Comparison of ENCODE assay signal across 9 cellular contexts in the genomic region with DNA sequence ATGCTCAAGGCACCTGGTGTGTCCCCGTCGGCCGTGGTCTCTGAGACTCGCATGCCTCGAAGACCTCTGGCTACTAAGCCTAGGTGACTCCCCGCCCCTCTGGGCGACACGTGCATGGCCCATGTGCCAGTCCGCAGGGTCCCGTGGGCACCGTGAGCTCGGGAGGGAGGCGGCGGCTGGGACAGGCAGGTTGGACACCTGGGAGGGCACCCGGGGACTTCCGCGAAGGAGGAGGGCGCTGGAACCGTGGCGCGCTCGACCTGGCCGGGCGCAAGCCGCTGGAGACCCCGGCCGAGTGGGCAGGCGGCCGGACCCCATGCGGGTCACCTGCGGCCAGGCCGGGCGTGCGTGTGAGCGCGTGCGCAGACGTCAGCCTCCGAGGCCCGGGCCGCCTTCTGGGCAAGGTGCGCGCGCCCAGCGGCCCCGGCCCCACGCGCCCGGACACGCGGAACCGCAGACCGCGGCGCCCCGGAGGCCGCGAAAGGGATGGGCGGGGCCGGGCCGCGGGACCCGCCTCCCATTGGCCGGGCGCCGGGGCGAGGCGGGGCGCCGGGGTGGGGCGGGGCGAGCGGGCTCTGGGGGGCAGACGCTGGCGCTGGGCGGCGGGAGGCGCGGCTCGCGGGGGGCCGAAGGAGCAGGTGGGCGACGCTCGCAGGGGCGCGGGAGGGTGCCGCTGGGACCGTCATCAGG. TPM values are rescaled to one million over a fixed set of nuclear protein-coding genes. Genes with fewer than 3 reads are reported as not detected.
DNase-seq lines count a peak whose midpoint lies in the region; ATAC-seq, FAIRE-seq and TF ChIP-seq lines count a peak whose summit lies in the region.
"Had no signal": no experiment of that assay in that cellular context is flagged by ENCODE, and none has a peak within 500 bp of the region (broad histone marks: within the 10 kb centered on the region; RNA-seq: fewer than 3 reads in every experiment).

No MANE protein-coding gene starts in this region.

- no peak for TF ChIP-seq CTCF in dorsolateral prefrontal cortex (IDR thresholded peaks at IDR 0.05 in 54 of 56, conservative IDR thresholded peaks at IDR 0.05 in 2 of 56; ENCODE audit: low read depth in 1 of 56, partially characterized antibody in 56 of 56)
- TF ChIP-seq CTCF in lower lobe of right lung (IDR thresholded peaks at IDR 0.05): no peak

- peak overlapping the region in 48 of 59 donors; percentile 26 to 83 (median 66) for H3K27ac ChIP-seq in dorsolateral prefrontal cortex
- peak overlapping the region; percentile 46 for H3K27ac ChIP-seq in lower lobe of right lung

- peak; percentile 85 for ATAC-seq in lower lobe of right lung
- ATAC-seq in GM18519 (IDR thresholded peaks at IDR 0.05; ENCODE audit: low FRiP score, unreplicated experiment): no peak

- TF ChIP-seq POLR2A in GM12891 (IDR thresholded peaks at IDR 0.05; ENCODE audit: low read depth, low read length): no peak

- H3K36me3 ChIP-seq in lower lobe of right lung: no peaks in the 10 kb centered on the region

- H3K27me3 ChIP-seq in dorsolateral prefrontal cortex: no peaks in the 10 kb centered on the region
- peaks cover 30% of the 10 kb centered on the region for H3K27me3 ChIP-seq in lower lobe of right lung (ENCODE audit: low read depth)

- H3K4me3 ChIP-seq in Jurkat, Clone E6-1 (ENCODE audit: low read length): peak overlapping the region; percentile 53
- H3K4me3 ChIP-seq in dorsolateral prefrontal cortex: peak overlapping the region; percentile 48 to 84 (median 66)
- peak overlapping the region; percentile 62 for H3K4me3 ChIP-seq in lower lobe of right lung

- DNase-seq in GM12891 (ENCODE audit: insufficient read length, low spot score) (peak; percentile 87), dorsolateral prefrontal cortex (peak in 7 of 10 donors; percentile 45 to 83 (median 59)), lower lobe of right lung (peak; percentile 61), cortex of kidney (lab: John Stamatoyannopoulos, UW) (no peak)
- DNase-seq in Jurkat, Clone E6-1 (ENCODE audit: low read depth, low spot score): no peak
- peak; percentile 25 for DNase-seq in activated CD4-positive, alpha-beta T cell treated with anti-CD3 and anti-CD28 coated beads, Interleukin-2, amount 50 U/mL, for 24 hours (ENCODE audit: low read depth in 1 of 2, low spot score in 1 of 2)
- peak; percentile 50 to 55 for DNase-seq in stimulated activated CD4-positive, alpha-beta T cell treated with anti-CD3 and anti-CD28 coated beads, Interleukin-4, amount 100 ng/mL, for 48 hours (ENCODE audit: low read depth in 2 of 2)

- intact Hi-C loops in dorsolateral prefrontal cortex (cut with DNase I): loop anchor here in 1 of 2 donors (5.0 kb wide), 1 partner anchor 73 kb away; no protein-coding TSS in a partner anchor
- intact Hi-C loops in lower lobe of right lung (cut with DNase I): no loop called here

- FAIRE-seq in GM12891 (lab: Jason Lieb, UNC): no peak

- peaks cover 27% of the 10 kb centered on the region for H3K4me1 ChIP-seq in lower lobe of right lung

- H3K9me3 ChIP-seq in lower lobe of right lung: no peaks in the 10 kb centered on the region

TF ChIP-seq in GM12891, 5 proteins besides CTCF, POLR2A, EP300 and RAD21:
- no peak for TF ChIP-seq POLR2AphosphoS5 (IDR thresholded peaks at IDR 0.05; ENCODE audit: low read depth, low read length)
- TF ChIP-seq TAF1 (IDR thresholded peaks at IDR 0.05; ENCODE audit: low read depth, low read length): no peak
- TF ChIP-seq POU2F2 (IDR thresholded peaks at IDR 0.05; ENCODE audit: low read depth, low read length): no peak
- no peak for TF ChIP-seq PAX5 (IDR thresholded peaks at IDR 0.05; ENCODE audit: insufficient read depth, low read length, severe bottlenecking)
- no peak for TF ChIP-seq SPI1 (IDR thresholded peaks at IDR 0.05; ENCODE audit: low read depth, low read length)

RNA-seq across cellular contexts. Expression of a gene that starts 0.6 kb away (rescaled TPM):
- 0.03 TPM for polyA plus RNA-seq in GM12891 (2012; ENCODE audit: low read depth, missing spikeins)
- polyA plus RNA-seq in Jurkat, Clone E6-1 (2012; ENCODE audit: insufficient read depth, insufficient read length): 0.68 TPM
- 10 to 100 TPM; 10.5 to 80.1 (median 44.5) TPM for total RNA-seq in dorsolateral prefrontal cortex
- 3.6 TPM for total RNA-seq in lower lobe of right lung
- total RNA-seq: dermis microvascular lymphatic vessel endothelial cell had no signal

Comparison
In these comparisons a context has a peak if more than half of its experiments do, and no peak if none do; other contexts are left out.
1. DNase-seq: peak in GM12891 (single experiment), activated CD4-positive, alpha-beta T cell treated with anti-CD3 and anti-CD28 coated beads, Interleukin-2, amount 50 U/mL, for 24 hours (2 of 2), dorsolateral prefrontal cortex (7 of 10), lower lobe of right lung (single experiment) and stimulated activated CD4-positive, alpha-beta T cell treated with anti-CD3 and anti-CD28 coated beads, Interleukin-4, amount 100 ng/mL, for 48 hours (2 of 2); none in Jurkat, Clone E6-1 (single experiment) and cortex of kidney (single experiment).
2. Peak in every context shown above with its lines, with median percentiles within 50 percentile points of each other: H3K4me3 ChIP-seq.